2 cellular contexts compared by ENCODE assay signal in the genomic region with DNA sequence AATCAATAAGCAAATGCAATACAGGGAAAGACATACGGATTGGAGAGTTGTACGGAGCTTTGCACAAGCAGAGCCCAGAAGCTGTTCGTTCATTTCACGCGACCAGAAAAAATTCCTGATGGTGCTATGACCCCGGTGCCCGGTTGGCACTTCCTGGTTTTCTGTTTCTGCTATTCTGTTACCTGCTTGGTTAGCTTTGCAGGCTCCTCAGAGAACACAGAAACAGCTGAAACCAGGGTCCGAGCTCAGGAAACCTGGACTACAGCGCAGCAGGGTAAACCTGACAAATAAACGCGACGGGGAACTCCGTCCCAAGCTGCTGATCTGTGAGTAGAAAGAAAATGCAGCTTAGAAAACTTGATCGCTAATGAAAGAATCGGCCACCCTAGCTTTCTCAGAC.
TF ChIP-seq lines count a peak whose summit lies in the region.

No MANE protein-coding gene starts in this region.

TF ChIP-seq in liver, 16 proteins besides CTCF, POLR2A, EP300 and RAD21:
- TF ChIP-seq HNF4A (conservative IDR thresholded peaks at IDR 0.05) = peak in 1 of 2 donors; percentile 19
- peak; percentile 37 for TF ChIP-seq YY1 (IDR thresholded peaks at IDR 0.05)
- peak in 1 of 2 donors; percentile 22 for TF ChIP-seq RXRA (IDR thresholded peaks at IDR 0.05)
- no peak for TF ChIP-seq FOXA2 (IDR thresholded peaks at IDR 0.05)
- TF ChIP-seq NR2F2 (IDR thresholded peaks at IDR 0.05) = no peak

TF ChIP-seq in HepG2, 621 proteins besides CTCF, POLR2A, EP300 and RAD21:
- TF ChIP-seq ZC3H4 (CRISPR knock-in tag; IDR thresholded peaks at IDR 0.05; ENCODE audit: borderline replicate concordance) (no peak), ZNF605 (CRISPR knock-in tag; IDR thresholded peaks at IDR 0.05) (no peak), ATF1 (CRISPR knock-in tag; IDR thresholded peaks at IDR 0.05) (no peak), ELF4 (CRISPR knock-in tag; IDR thresholded peaks at IDR 0.05; ENCODE audit: borderline replicate concordance) (no peak), ZNF720 (CRISPR knock-in tag; IDR thresholded peaks at IDR 0.05) (no peak), ZNF652 (CRISPR knock-in tag; IDR thresholded peaks at IDR 0.05; ENCODE audit: borderline replicate concordance, low read depth) (no peak)
- TF ChIP-seq, protein P1, sequence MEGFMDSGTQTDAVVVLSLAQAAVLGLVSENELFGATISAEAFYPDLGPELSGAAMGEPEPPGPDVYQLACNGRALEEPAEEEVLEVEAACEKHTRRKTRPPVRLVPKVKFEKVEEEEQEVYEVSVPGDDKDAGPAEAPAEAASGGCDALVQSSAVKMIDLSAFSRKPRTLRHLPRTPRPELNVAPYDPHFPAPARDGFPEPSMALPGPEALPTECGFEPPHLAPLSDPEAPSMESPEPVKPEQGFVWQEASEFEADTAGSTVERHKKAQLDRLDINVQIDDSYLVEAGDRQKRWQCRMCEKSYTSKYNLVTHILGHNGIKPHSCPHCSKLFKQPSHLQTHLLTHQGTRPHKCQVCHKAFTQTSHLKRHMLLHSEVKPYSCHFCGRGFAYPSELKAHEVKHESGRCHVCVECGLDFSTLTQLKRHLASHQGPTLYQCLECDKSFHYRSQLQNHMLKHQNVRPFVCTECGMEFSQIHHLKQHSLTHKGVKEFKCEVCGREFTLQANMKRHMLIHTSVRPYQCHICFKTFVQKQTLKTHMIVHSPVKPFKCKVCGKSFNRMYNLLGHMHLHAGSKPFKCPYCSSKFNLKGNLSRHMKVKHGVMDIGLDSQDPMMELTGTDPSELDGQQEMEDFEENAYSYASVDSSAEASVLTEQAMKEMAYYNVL (CRISPR knock-in tag; IDR thresholded peaks at IDR 0.05; ENCODE audit: borderline replicate concordance) = no peak
TF ChIP-seq in HepG2: peak in this region for 0.
